Comparison of ENCODE assay signal across 1 cellular context in the genomic region with DNA sequence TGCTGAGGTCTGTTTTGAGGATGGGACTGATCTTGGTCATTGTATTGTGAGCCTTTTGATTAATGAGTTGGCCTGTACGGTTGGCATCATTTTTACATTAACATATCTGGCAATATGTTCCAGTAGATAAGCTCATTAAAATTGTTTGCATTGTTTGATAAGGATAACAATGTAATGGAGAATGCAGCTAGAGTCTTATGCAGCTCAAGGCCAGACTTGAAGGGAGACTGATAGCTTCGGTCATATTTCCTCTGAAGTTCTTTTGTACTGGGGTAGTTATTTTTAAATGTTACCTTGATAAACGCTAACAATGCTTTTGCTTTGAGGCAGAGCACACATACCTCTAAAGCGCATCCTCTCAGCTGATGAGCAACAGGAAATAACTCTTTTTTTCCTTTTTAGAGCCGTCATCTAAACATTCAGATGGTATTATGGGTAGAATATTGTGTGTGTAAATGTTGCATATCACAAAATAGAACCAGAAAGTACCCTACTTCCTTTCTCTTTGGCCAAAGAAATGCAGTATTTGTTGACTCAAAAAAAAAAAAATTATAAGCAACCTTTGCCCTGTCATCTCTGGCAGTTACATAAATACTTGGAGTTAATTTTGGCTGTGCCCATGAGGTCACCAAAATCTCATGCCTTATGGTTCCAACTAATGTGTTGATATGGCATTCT.
TF ChIP-seq lines count a peak whose summit lies in the region.

No MANE protein-coding gene starts in this region.

TF ChIP-seq in K562, 482 proteins besides CTCF, POLR2A, EP300 and RAD21 (continued from another document and continues in another):
- TF ChIP-seq, protein P1, sequence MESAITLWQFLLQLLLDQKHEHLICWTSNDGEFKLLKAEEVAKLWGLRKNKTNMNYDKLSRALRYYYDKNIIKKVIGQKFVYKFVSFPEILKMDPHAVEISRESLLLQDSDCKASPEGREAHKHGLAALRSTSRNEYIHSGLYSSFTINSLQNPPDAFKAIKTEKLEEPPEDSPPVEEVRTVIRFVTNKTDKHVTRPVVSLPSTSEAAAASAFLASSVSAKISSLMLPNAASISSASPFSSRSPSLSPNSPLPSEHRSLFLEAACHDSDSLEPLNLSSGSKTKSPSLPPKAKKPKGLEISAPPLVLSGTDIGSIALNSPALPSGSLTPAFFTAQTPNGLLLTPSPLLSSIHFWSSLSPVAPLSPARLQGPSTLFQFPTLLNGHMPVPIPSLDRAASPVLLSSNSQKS (CRISPR knock-in tag; IDR thresholded peaks at IDR 0.05) = no peak
- no peak for TF ChIP-seq NFIC (IDR thresholded peaks at IDR 0.05)
- no peak for TF ChIP-seq TOE1 (IDR thresholded peaks at IDR 0.05; ENCODE audit: borderline replicate concordance)
- no peak for TF ChIP-seq TOE1 (CRISPR knock-in tag; IDR thresholded peaks at IDR 0.05; ENCODE audit: borderline replicate concordance, low read depth)
- TF ChIP-seq PTTG1 (tag; IDR thresholded peaks at IDR 0.05; ENCODE audit: low read depth) = no peak
- no peak for TF ChIP-seq KLF13 (tag; IDR thresholded peaks at IDR 0.05; ENCODE audit: borderline replicate concordance, low read depth)
- no peak for TF ChIP-seq ZNF717 (CRISPR knock-in tag; IDR thresholded peaks at IDR 0.05)
- no peak for TF ChIP-seq L3MBTL2 (IDR thresholded peaks at IDR 0.05)
- TF ChIP-seq CBX5 (IDR thresholded peaks at IDR 0.05; ENCODE audit: borderline replicate concordance, low read depth) = no peak
- no peak for TF ChIP-seq TSC22D4 (tag; IDR thresholded peaks at IDR 0.05)
- TF ChIP-seq CAMTA2 (CRISPR knock-in tag; conservative IDR thresholded peaks at IDR 0.05) = no peak
- no peak for TF ChIP-seq KDM5B (IDR thresholded peaks at IDR 0.05; ENCODE audit: insufficient replicate concordance, low read depth, low read length)
- TF ChIP-seq CBFA2T3 (IDR thresholded peaks at IDR 0.05) = peak; percentile 55; the same call in 1 of the 2 replicates
- no peak for TF ChIP-seq CREBBP (IDR thresholded peaks at IDR 0.05; ENCODE audit: low read depth, low read length)
- TF ChIP-seq, protein P2, sequence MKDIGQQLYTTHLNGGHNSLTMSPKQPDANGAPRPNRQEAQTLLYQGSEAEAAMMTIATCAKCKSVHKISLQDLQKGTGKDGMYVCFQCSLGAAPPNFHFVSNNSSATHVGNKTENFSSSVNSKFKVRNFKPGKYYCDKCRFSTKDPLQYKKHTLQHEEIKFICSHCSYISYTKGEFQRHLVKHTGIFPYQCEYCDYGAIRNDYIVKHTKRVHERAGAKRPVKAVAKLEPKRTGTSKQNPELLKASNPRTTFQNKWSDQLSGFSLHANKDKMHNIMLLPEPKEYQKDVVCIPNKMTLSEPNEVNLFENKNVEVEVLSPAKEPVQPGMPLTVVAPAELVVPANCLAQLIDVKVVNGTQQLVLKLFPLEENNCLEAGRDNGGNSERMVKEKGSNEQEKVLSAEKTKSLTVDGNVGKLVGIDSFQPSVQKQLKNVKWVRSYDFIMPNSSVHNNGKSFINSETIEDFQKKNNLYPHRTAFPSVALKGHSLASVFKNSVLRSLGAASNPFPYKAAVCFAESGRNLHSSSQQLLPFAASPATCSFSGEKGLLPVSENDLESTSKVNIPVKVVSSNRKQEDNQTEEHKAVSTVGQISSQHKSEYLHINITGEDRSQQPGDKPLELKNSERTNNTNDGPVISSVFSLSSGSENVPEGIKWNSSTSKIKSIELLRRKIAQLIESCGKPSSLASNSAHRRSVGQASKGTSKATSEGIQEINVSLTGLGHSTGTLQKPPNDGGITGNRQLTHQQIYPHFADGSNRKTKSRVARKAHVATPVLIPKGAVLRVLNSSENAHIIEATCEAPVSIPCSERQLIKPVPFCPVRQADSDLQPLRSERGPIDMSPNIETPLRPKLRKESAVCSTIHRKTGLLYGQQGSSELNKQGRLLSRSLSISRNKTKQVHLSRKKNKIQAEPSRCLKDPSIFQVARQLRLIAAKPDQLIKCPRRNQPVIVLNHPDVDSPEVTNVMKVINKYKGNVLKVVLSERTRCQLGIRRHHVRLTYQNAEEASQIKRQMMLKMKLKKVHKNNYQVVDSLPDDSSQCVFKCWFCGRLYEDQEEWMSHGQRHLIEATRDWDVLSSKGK (CRISPR knock-in tag; IDR thresholded peaks at IDR 0.05) = no peak
- TF ChIP-seq CEBPB (tag; IDR thresholded peaks at IDR 0.05) = no peak
- TF ChIP-seq TEAD4 (IDR thresholded peaks at IDR 0.05; ENCODE audit: low read length) = peak; percentile 33; the same call in 1 of the 2 replicates
- no peak for TF ChIP-seq TEAD4 (CRISPR knock-in tag; IDR thresholded peaks at IDR 0.05; ENCODE audit: borderline replicate concordance)
- no peak for TF ChIP-seq ZNF280A (IDR thresholded peaks at IDR 0.05; ENCODE audit: low read depth, partially characterized antibody)
- TF ChIP-seq HOXB6 (CRISPR knock-in tag; IDR thresholded peaks at IDR 0.05; ENCODE audit: borderline replicate concordance) = no peak
- peak; percentile 63 for TF ChIP-seq ARID1B (IDR thresholded peaks at IDR 0.05)
- no peak for TF ChIP-seq RHOXF2B (CRISPR knock-in tag; conservative IDR thresholded peaks at IDR 0.05)
- TF ChIP-seq NCOA2 (IDR thresholded peaks at IDR 0.05; ENCODE audit: partially characterized antibody in 2 of 2) = no peak
- TF ChIP-seq, protein P3, sequence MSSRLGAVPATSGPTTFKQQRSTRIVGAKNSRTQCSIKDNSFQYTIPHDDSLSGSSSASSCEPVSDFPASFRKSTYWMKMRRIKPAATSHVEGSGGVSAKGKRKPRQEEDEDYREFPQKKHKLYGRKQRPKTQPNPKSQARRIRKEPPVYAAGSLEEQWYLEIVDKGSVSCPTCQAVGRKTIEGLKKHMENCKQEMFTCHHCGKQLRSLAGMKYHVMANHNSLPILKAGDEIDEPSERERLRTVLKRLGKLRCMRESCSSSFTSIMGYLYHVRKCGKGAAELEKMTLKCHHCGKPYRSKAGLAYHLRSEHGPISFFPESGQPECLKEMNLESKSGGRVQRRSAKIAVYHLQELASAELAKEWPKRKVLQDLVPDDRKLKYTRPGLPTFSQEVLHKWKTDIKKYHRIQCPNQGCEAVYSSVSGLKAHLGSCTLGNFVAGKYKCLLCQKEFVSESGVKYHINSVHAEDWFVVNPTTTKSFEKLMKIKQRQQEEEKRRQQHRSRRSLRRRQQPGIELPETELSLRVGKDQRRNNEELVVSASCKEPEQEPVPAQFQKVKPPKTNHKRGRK (tag; IDR thresholded peaks at IDR 0.05) = no peak
- peak; percentile 25; the same call in 1 of the 2 replicates for TF ChIP-seq TCF3 (CRISPR knock-in tag; IDR thresholded peaks at IDR 0.05)
- no peak for TF ChIP-seq TGIF2 (CRISPR knock-in tag; IDR thresholded peaks at IDR 0.05)
- TF ChIP-seq PHTF2 (CRISPR knock-in tag; IDR thresholded peaks at IDR 0.05) = no peak
- no peak for TF ChIP-seq ZNF316 (IDR thresholded peaks at IDR 0.05)
- no peak for TF ChIP-seq MCM7 (IDR thresholded peaks at IDR 0.05)
- TF ChIP-seq ERF (CRISPR knock-in tag; IDR thresholded peaks at IDR 0.05) = no peak
- no peak for TF ChIP-seq MCM3 (IDR thresholded peaks at IDR 0.05)
- TF ChIP-seq, protein P4, sequence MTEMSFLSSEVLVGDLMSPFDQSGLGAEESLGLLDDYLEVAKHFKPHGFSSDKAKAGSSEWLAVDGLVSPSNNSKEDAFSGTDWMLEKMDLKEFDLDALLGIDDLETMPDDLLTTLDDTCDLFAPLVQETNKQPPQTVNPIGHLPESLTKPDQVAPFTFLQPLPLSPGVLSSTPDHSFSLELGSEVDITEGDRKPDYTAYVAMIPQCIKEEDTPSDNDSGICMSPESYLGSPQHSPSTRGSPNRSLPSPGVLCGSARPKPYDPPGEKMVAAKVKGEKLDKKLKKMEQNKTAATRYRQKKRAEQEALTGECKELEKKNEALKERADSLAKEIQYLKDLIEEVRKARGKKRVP (CRISPR knock-in tag; IDR thresholded peaks at IDR 0.05) = no peak
- no peak for TF ChIP-seq MYBL2 (IDR thresholded peaks at IDR 0.05; ENCODE audit: low read depth)
- TF ChIP-seq MYBL2 (CRISPR knock-in tag; IDR thresholded peaks at IDR 0.05; ENCODE audit: borderline replicate concordance) = no peak
- peak; percentile 26 for TF ChIP-seq MEIS2 (IDR thresholded peaks at IDR 0.05; ENCODE audit: partially characterized antibody)
- peak; percentile 89 for TF ChIP-seq SOX6 (IDR thresholded peaks at IDR 0.05)
- no peak for TF ChIP-seq TEAD1 (CRISPR knock-in tag; IDR thresholded peaks at IDR 0.05)
- TF ChIP-seq ZNF609 (CRISPR knock-in tag; IDR thresholded peaks at IDR 0.05; ENCODE audit: borderline replicate concordance) = 0 out of 2 replicates have a peak, but pooled peaks have one; percentile 51
- TF ChIP-seq, protein P5, sequence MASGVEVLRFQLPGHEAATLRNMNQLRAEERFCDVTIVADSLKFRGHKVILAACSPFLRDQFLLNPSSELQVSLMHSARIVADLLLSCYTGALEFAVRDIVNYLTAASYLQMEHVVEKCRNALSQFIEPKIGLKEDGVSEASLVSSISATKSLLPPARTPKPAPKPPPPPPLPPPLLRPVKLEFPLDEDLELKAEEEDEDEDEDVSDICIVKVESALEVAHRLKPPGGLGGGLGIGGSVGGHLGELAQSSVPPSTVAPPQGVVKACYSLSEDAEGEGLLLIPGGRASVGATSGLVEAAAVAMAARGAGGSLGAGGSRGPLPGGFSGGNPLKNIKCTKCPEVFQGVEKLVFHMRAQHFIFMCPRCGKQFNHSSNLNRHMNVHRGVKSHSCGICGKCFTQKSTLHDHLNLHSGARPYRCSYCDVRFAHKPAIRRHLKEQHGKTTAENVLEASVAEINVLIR (CRISPR knock-in tag; IDR thresholded peaks at IDR 0.05) = no peak
- TF ChIP-seq TAF7 (tag; IDR thresholded peaks at IDR 0.05) = no peak
- no peak for TF ChIP-seq ZFPM2 (CRISPR knock-in tag; IDR thresholded peaks at IDR 0.05)
- TF ChIP-seq NFRKB (IDR thresholded peaks at IDR 0.05; ENCODE audit: low read depth) = no peak
- no peak for TF ChIP-seq ZZZ3 (IDR thresholded peaks at IDR 0.05)
- no peak for TF ChIP-seq ZFP1 (CRISPR knock-in tag; IDR thresholded peaks at IDR 0.05)
- TF ChIP-seq, protein P6, sequence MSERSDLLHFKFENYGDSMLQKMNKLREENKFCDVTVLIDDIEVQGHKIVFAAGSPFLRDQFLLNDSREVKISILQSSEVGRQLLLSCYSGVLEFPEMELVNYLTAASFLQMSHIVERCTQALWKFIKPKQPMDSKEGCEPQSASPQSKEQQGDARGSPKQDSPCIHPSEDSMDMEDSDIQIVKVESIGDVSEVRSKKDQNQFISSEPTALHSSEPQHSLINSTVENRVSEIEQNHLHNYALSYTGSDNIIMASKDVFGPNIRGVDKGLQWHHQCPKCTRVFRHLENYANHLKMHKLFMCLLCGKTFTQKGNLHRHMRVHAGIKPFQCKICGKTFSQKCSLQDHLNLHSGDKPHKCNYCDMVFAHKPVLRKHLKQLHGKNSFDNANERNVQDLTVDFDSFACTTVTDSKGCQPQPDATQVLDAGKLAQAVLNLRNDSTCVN (CRISPR knock-in tag; IDR thresholded peaks at IDR 0.05) = no peak
- TF ChIP-seq NFE2L1 (tag; IDR thresholded peaks at IDR 0.05; ENCODE audit: borderline replicate concordance, low read depth) = no peak
- no peak for TF ChIP-seq ASH1L (IDR thresholded peaks at IDR 0.05; ENCODE audit: borderline replicate concordance, low read depth, partially characterized antibody)
- no peak for TF ChIP-seq NR2C1 (IDR thresholded peaks at IDR 0.05)
- TF ChIP-seq NR2C1 (tag; IDR thresholded peaks at IDR 0.05) = no peak
